17 cellular contexts compared by ENCODE assay signal in genomic region chr17:1916339-1916738, GRCh38.
DNase-seq lines count a peak whose midpoint lies in the region; ATAC-seq and TF ChIP-seq lines count a peak whose summit lies in the region.
"Had no signal": no experiment of that assay in that cellular context is flagged by ENCODE, and none has a peak within 500 bp of the region (broad histone marks: within the 10 kb centered on the region; RNA-seq: fewer than 3 reads in every experiment).

No MANE protein-coding gene starts in this region.

- H3K4me1 Mint-ChIP-seq in nephron progenitor cell: peaks cover 66% of the 10 kb centered on the region
- H3K4me1 Mint-ChIP-seq: T-helper 17 cell had no signal

- H3K4me3 ChIP-seq in SU-DHL-6 (ENCODE audit: insufficient read depth, low read length, poor library complexity, severe bottlenecking): no peak overlapping the region
- H3K4me3 ChIP-seq: SJCRH30 had no signal

- H3K27me3 ChIP-seq in SU-DHL-6 (ENCODE audit: low read length): no peaks in the 10 kb centered on the region

- no peaks in the 10 kb centered on the region for H3K9me3 ChIP-seq in SU-DHL-6 (ENCODE audit: insufficient read depth, low read length)
- H3K9me3 ChIP-seq: SJCRH30 had no signal

- H3K36me3 Mint-ChIP-seq in nephron progenitor cell (ENCODE audit: low read depth): no peaks in the 10 kb centered on the region
- H3K36me3 Mint-ChIP-seq: CD8-positive, alpha-beta T cell had no signal

- peak overlapping the region; percentile 1 for H3K27ac Mint-ChIP-seq in nephron progenitor cell
- H3K27ac Mint-ChIP-seq: CD8-positive, alpha-beta T cell; H9; T-helper 17 cell had no signal

- no peaks in the 10 kb centered on the region for H4K20me1 ChIP-seq in SU-DHL-6 (ENCODE audit: low read depth, low read length)

- no peaks in the 10 kb centered on the region for H3F3A ChIP-seq in SU-DHL-6 (ENCODE audit: insufficient read depth)

- no peaks in the 10 kb centered on the region for H3K9me2 ChIP-seq in SU-DHL-6 (replicated peaks; ENCODE audit: insufficient read depth, low read length)

- H3K36me3 ChIP-seq in SU-DHL-6 (ENCODE audit: low read length): no peaks in the 10 kb centered on the region
- H3K36me3 ChIP-seq: SJCRH30 had no signal

- peaks cover 47% of the 10 kb centered on the region for H3K27me3 Mint-ChIP-seq in nephron progenitor cell (ENCODE audit: low read depth, poor library complexity)

- peak; percentile 59 for DNase-seq in NCI-H2171 treated with DMSO at 0.1 percent for 48 hours (lab: John Stamatoyannopoulos, UW)
- no peak for DNase-seq in NCI-H2171 (lab: John Stamatoyannopoulos, UW)
- DNase-seq in DMS79 treated with DMSO at 0.1 percent for 48 hours (lab: John Stamatoyannopoulos, UW): peak; percentile 40
- no peak for DNase-seq in nephron progenitor cell
- DNase-seq in hippocampal formation (lab: John Stamatoyannopoulos, UW): no peak
- DNase-seq: CD8-positive, alpha-beta T cell; DND-41; H9; NCI-H146; NCI-H2081 treated with DMSO at 0.1 percent for 48 hours; SJCRH30; T-helper 17 cell had no signal

- no peak overlapping the region for H3K27ac ChIP-seq in SU-DHL-6 (ENCODE audit: low read depth, low read length)
- H3K27ac ChIP-seq: KMS-11, SJCRH30 had no signal

- H3K4me2 ChIP-seq in SU-DHL-6 (ENCODE audit: low read depth, low read length, poor library complexity, severe bottlenecking): no peak overlapping the region
- H3K4me2 ChIP-seq: KMS-11 had no signal

- TF ChIP-seq CTCF in SU-DHL-6 (IDR thresholded peaks at IDR 0.05; ENCODE audit: insufficient read depth, low read length, poor library complexity, severe bottlenecking) (no peak), nephron progenitor cell (IDR thresholded peaks at IDR 0.05) (no peak)

- H2AFZ ChIP-seq in SU-DHL-6 (ENCODE audit: low read depth, low read length, severe bottlenecking): peak overlapping the region; percentile 48

- no peaks in the 10 kb centered on the region for H3K9me3 Mint-ChIP-seq in nephron progenitor cell
- H3K9me3 Mint-ChIP-seq: CD8-positive, alpha-beta T cell had no signal

- no peak overlapping the region for H3K4me3 Mint-ChIP-seq in nephron progenitor cell
- H3K4me3 Mint-ChIP-seq: CD8-positive, alpha-beta T cell; H9; T-helper 17 cell had no signal

- ATAC-seq in GM18870 (IDR thresholded peaks at IDR 0.05; ENCODE audit: unreplicated experiment): no peak
- no peak for ATAC-seq in HG03520 (IDR thresholded peaks at IDR 0.05; ENCODE audit: unreplicated experiment)
- ATAC-seq: CD8-positive, alpha-beta T cell; Panc1; T-helper 17 cell had no signal

- no peaks in the 10 kb centered on the region for H3K79me2 ChIP-seq in SU-DHL-6 (ENCODE audit: insufficient read depth, low read length)

- no peak overlapping the region for H3K9ac ChIP-seq in SU-DHL-6 (ENCODE audit: low read length)
- H3K9ac ChIP-seq: KMS-11 had no signal

Comparison
In these comparisons a context has a peak if more than half of its experiments do, and no peak if none do; other contexts are left out.
1. DNase-seq: peak in NCI-H2171 treated with DMSO at 0.1 percent for 48 hours (single experiment) and DMS79 treated with DMSO at 0.1 percent for 48 hours (single experiment); none in NCI-H2171 (single experiment), nephron progenitor cell (single experiment) and hippocampal formation (0 of 2).